In the genomic region with DNA sequence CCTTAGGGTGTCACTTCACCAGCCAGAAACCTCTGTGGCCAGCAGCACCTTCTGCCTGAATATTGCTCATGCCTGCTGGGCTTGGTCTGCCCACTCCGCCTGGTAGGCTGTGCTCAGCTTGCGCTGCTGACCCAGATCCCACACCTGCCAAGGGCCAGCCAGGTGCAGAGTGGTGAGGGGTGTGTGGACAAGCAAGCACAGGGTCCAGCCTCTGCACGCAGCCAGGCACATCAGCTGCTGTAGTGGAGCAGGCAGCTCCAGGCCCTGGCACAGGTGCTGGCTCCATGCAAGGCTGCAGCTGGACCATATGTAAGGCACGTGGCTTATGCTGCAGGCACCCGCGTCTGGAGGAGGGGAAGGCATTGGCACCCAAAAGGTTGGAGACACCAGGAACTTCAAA, we compare ENCODE assay signal across 17 cellular contexts.
DNase-seq lines count a peak whose midpoint lies in the region; ATAC-seq, FAIRE-seq and TF ChIP-seq lines count a peak whose summit lies in the region.
"Had no signal": no experiment of that assay in that cellular context is flagged by ENCODE, and none has a peak within 500 bp of the region (broad histone marks: within the 10 kb centered on the region; RNA-seq: fewer than 3 reads in every experiment).

No MANE protein-coding gene starts in this region.

- H3K9ac ChIP-seq in H1 (replicated peaks in 1 of 4; ENCODE audit: extremely low read depth in 1 of 4, low read depth in 3 of 4, low read length in 3 of 4): no peak overlapping the region
- no peak overlapping the region for H3K9ac ChIP-seq in H9 (ENCODE audit: extremely low read depth, insufficient read length, low read length)
- H3K9ac ChIP-seq: BLaER1 had no signal

- H3K9me3 ChIP-seq in right cardiac atrium (ENCODE audit: control insufficient read depth, low read length): no peaks in the 10 kb centered on the region
- no peaks in the 10 kb centered on the region for H3K9me3 ChIP-seq in heart right ventricle
- no peaks in the 10 kb centered on the region for H3K9me3 ChIP-seq in H1 (ENCODE audit: insufficient read depth in 2 of 2, low read depth in 1 of 2, low read length in 1 of 2)
- no peaks in the 10 kb centered on the region for H3K9me3 ChIP-seq in H9 (ENCODE audit: control insufficient read depth, low read depth, low read length)
- H3K9me3 ChIP-seq: BLaER1, HAP-1 had no signal

- no peak overlapping the region for H3K4me3 Mint-ChIP-seq in H9
- H3K4me3 Mint-ChIP-seq: CD14-positive monocyte; CD4-positive, alpha-beta memory T cell had no signal

- H3K4me1 ChIP-seq in right cardiac atrium (ENCODE audit: control insufficient read depth, insufficient read depth, low read length) (no peaks in the 10 kb centered on the region), heart right ventricle (peaks cover 0 to 7% (median 0%) of the 10 kb centered on the region in 9 donors), H1 (replicated peaks in 1 of 4; ENCODE audit: control insufficient read depth in 3 of 4, insufficient read depth in 4 of 4, low read length in 3 of 4) (no peaks in the 10 kb centered on the region), H9 (ENCODE audit: insufficient read depth, low read length) (no peaks in the 10 kb centered on the region; the same call in 1 of the 2 replicates)
- H3K4me1 ChIP-seq: BLaER1, HAP-1 had no signal

- H3K79me1 ChIP-seq in H1 (ENCODE audit: low read depth, low read length) (no peaks in the 10 kb centered on the region), H9 (ENCODE audit: insufficient read depth, low read depth, low read length, poor library complexity, severe bottlenecking) (no peaks in the 10 kb centered on the region)

- DNase-seq in right cardiac atrium (peak in 2 of 3 donors; percentile 40 to 47), heart right ventricle (no peak), H1 (ENCODE audit: low read depth in 1 of 2, low spot score in 2 of 2) (no peak), omental fat pad (ENCODE audit: low spot score) (no peak), urothelium cell line (ENCODE audit: low spot score) (no peak), NCI-H2081 (lab: John Stamatoyannopoulos, UW) (no peak), ecto neural progenitor cell (ENCODE audit: low spot score) (no peak), H9 (no peak)
- DNase-seq: 8988T; CD4-positive, alpha-beta memory T cell; DMS79 treated with DMSO at 0.1 percent for 48 hours; GF-D8; GOT3 had no signal

- H4K91ac ChIP-seq in H1 (replicated peaks; ENCODE audit: insufficient read length, low read length) (no peak overlapping the region), H9 (ENCODE audit: insufficient read length, low read depth, low read length) (no peak overlapping the region)

- H2BK12ac ChIP-seq in H1 (ENCODE audit: low read depth, low read length): 0 out of 2 replicates have a peak overlapping the region, but pooled peaks have one; percentile 9
- no peak overlapping the region for H2BK12ac ChIP-seq in H9 (ENCODE audit: insufficient read length, low read depth, low read length)

- CTCF ChIA-PET in H1 (lab: Charles Lee; ENCODE audit: partially characterized antibody): interaction anchor here (1.1 kb wide), 1 partner anchor 183 kb away, joined by 3 read pairs; no protein-coding TSS in a partner anchor

- ATAC-seq in right cardiac atrium (no peak), heart right ventricle (no peak), omental fat pad (ENCODE audit: low FRiP score) (peak; percentile 49)
- ATAC-seq: HepG2 had no signal

- FAIRE-seq in H1 (lab: Jason Lieb, UNC): no peak
- peak; percentile 74 for FAIRE-seq in urothelium cell line (lab: Jason Lieb, UNC)
- FAIRE-seq: HepG2 had no signal

- no peak for TF ChIP-seq EP300 in H1 (IDR thresholded peaks at IDR 0.05; ENCODE audit: borderline replicate concordance in 1 of 2, low read depth in 2 of 2, low read length in 2 of 2)

- H2BK15ac ChIP-seq in H1 (ENCODE audit: low read length) (0 out of 2 replicates have a peak overlapping the region, but pooled peaks have one; percentile 29), H9 (ENCODE audit: low read depth, low read length) (no peak overlapping the region)

- H2BK5ac ChIP-seq in H1 (ENCODE audit: low read depth, low read length): no peak overlapping the region
- H2BK5ac ChIP-seq in H9 (ENCODE audit: insufficient read length, low read length): no peak overlapping the region

- POLR2A ChIA-PET in H1 (lab: Charles Lee; ENCODE audit: partially characterized antibody): no interaction called here

- no peaks in the 10 kb centered on the region for H3K27me3 ChIP-seq in right cardiac atrium (ENCODE audit: control insufficient read depth, insufficient read depth)
- H3K27me3 ChIP-seq in heart right ventricle: no peaks in the 10 kb centered on the region
- no peaks in the 10 kb centered on the region for H3K27me3 ChIP-seq in H1 (replicated peaks in 1 of 4; ENCODE audit: control insufficient read depth in 3 of 4, extremely low read depth in 1 of 4, insufficient read depth in 3 of 4, low read length in 3 of 4)
- H3K27me3 ChIP-seq in H9 (ENCODE audit: insufficient read depth, low read length): no peaks in the 10 kb centered on the region
- H3K27me3 ChIP-seq: BLaER1 had no signal

- H3K14ac ChIP-seq in H1 (ENCODE audit: insufficient read length) (no peak overlapping the region), H9 (ENCODE audit: insufficient read depth, low read length) (no peak overlapping the region)

- H3K36me3 ChIP-seq in heart right ventricle (no peaks in the 10 kb centered on the region), H1 (ENCODE audit: control insufficient read depth in 2 of 4, insufficient read depth in 4 of 4, low read length in 3 of 4) (no peaks in the 10 kb centered on the region)
- H3K36me3 ChIP-seq: BLaER1, HAP-1 had no signal

- peak overlapping the region; percentile 66 for H3K23ac ChIP-seq in H1 (ENCODE audit: insufficient read length)
- no peak overlapping the region for H3K23ac ChIP-seq in H9 (ENCODE audit: insufficient read length, low read depth, low read length)

- H3K56ac ChIP-seq in H1 (replicated peaks; ENCODE audit: insufficient read length, low read depth, low read length) (no peak overlapping the region), H9 (ENCODE audit: insufficient read length, low read depth, low read length) (no peak overlapping the region)

- no peak overlapping the region for H3T11ph ChIP-seq in H9 (ENCODE audit: low read length)

- intact Hi-C loops in right cardiac atrium (cut with DNase I): no loop called here
- intact Hi-C loops in heart right ventricle (cut with DNase I): no loop called here

- H2AFZ ChIP-seq in H1 (ENCODE audit: low read length) (no peak overlapping the region), H9 (ENCODE audit: low read length) (no peak overlapping the region)

- no peak for TF ChIP-seq RAD21 in H1 (IDR thresholded peaks at IDR 0.05 in 1 of 2, conservative IDR thresholded peaks at IDR 0.05 in 1 of 2; ENCODE audit: low read depth in 2 of 2, low read length in 2 of 2)

- H2AK5ac ChIP-seq in H1 (ENCODE audit: low read depth, low read length): no peak overlapping the region
- H2AK5ac ChIP-seq in H9 (ENCODE audit: insufficient read length, low read length): no peak overlapping the region

- H3K79me2 ChIP-seq in H1 (ENCODE audit: control insufficient read depth in 1 of 2, insufficient read depth in 2 of 2, low read length in 2 of 2): no peaks in the 10 kb centered on the region
- no peaks in the 10 kb centered on the region for H3K79me2 ChIP-seq in H9 (ENCODE audit: insufficient read depth, low read length)

- WGBS in right cardiac atrium: 93% methylated on average over 6 of the region's 6 CpGs
- 95 to 97% methylated on average over 6 of the region's 6 CpGs for WGBS in heart right ventricle, 2 donors
- WGBS in H1 (ENCODE audit: extremely low coverage in 1 of 2, insufficient coverage in 1 of 2, insufficient read length in 1 of 2, insufficient replicate concordance in 2 of 2, low coverage in 1 of 2, low lambda C conversion rate in 2 of 2, missing lambda C conversion rate in 1 of 2), 2 experiments: 84% methylated on average over 5 of the region's 6 CpGs; no CpG with 5 or more reads in 1 of the 2 experiments
- WGBS in H9 (ENCODE audit: extremely low coverage, insufficient read length, low lambda C conversion rate): no CpG with 5 or more reads among the region's 6 CpGs

- no peak overlapping the region for H3K4me3 ChIP-seq in right cardiac atrium (ENCODE audit: low read length)
- H3K4me3 ChIP-seq in heart right ventricle: no peak overlapping the region
- no peak overlapping the region for H3K4me3 ChIP-seq in H1 (ENCODE audit: extremely low read depth in 1 of 4, insufficient read depth in 2 of 4, low read depth in 3 of 4, low read length in 4 of 4)
- H3K4me3 ChIP-seq: BLaER1, HAP-1 had no signal

- H3K27ac Mint-ChIP-seq in H9: no peak overlapping the region
- H3K27ac Mint-ChIP-seq: CD4-positive, alpha-beta memory T cell had no signal

- H4K8ac ChIP-seq in H1 (ENCODE audit: extremely low read depth, insufficient read depth, low read length) (peak overlapping the region; percentile 65; the same call in 1 of the 2 replicates), H9 (replicated peaks; ENCODE audit: insufficient read length, low read depth, low read length) (no peak overlapping the region)

- H2BK120ac ChIP-seq in H1 (replicated peaks; ENCODE audit: low read depth, low read length) (no peak overlapping the region), H9 (ENCODE audit: low read depth, low read length, poor library complexity, severe bottlenecking) (no peak overlapping the region)

- H2BK20ac ChIP-seq in H1 (ENCODE audit: low read length): no peak overlapping the region
- H2BK20ac ChIP-seq in H9 (ENCODE audit: low read depth, low read length, poor library complexity, severe bottlenecking): no peak overlapping the region

- no peak for TF ChIP-seq POLR2A in H1 (IDR thresholded peaks at IDR 0.05; ENCODE audit: control extremely low read depth in 1 of 2, low read depth in 2 of 2, low read length in 2 of 2)

- peaks cover 16 to 21% of the 10 kb centered on the region in 2 experiments for H3K4me1 Mint-ChIP-seq in H9
- H3K4me1 Mint-ChIP-seq: CD4-positive, alpha-beta memory T cell had no signal

- no peak overlapping the region for H3K4me2 ChIP-seq in H1 (ENCODE audit: insufficient read depth in 1 of 2, low read depth in 2 of 2, low read length in 2 of 2)
- H3K4me2 ChIP-seq in H9 (ENCODE audit: insufficient read depth, insufficient read length, low read length): no peak overlapping the region
- H3K4me2 ChIP-seq: BLaER1 had no signal

- no peaks in the 10 kb centered on the region; a peak in 1 of 5 replicates for H3K9me3 Mint-ChIP-seq in H9

- no peak for TF ChIP-seq CTCF in heart right ventricle (IDR thresholded peaks at IDR 0.05)
- TF ChIP-seq CTCF in H1 (IDR thresholded peaks at IDR 0.05; ENCODE audit: control extremely low read depth in 1 of 3, insufficient read depth in 1 of 3, low read depth in 1 of 3, low read length in 3 of 3): no peak
- no peak for TF ChIP-seq CTCF in omental fat pad (IDR thresholded peaks at IDR 0.05)
- no peak for TF ChIP-seq CTCF in H9 (conservative IDR thresholded peaks at IDR 0.05)

- H3K27me3 Mint-ChIP-seq in H9 (ENCODE audit: low read depth): no peaks in the 10 kb centered on the region; the same call in 1 of the 2 replicates
- H3K27me3 Mint-ChIP-seq: CD4-positive, alpha-beta memory T cell had no signal

- H3K18ac ChIP-seq in H1 (ENCODE audit: extremely low read depth, low read length) (no peak overlapping the region; the same call in 1 of the 2 replicates), H9 (ENCODE audit: insufficient read length, low read depth, low read length) (no peak overlapping the region)

- H3K4ac ChIP-seq in H1 (replicated peaks; ENCODE audit: insufficient read length, low read depth, low read length) (no peak overlapping the region), H9 (ENCODE audit: low read depth, low read length) (no peak overlapping the region)

- H3K23me2 ChIP-seq in H1 (ENCODE audit: low read depth, low read length) (no peaks in the 10 kb centered on the region), H9 (ENCODE audit: insufficient read length, low read depth, low read length, poor library complexity, severe bottlenecking) (no peaks in the 10 kb centered on the region)

- no peaks in the 10 kb centered on the region for H3K36me3 Mint-ChIP-seq in H9 (ENCODE audit: insufficient read depth in 1 of 3, low read depth in 3 of 3)
- H3K36me3 Mint-ChIP-seq: CD14-positive monocyte; CD4-positive, alpha-beta memory T cell had no signal

- no peak overlapping the region for H3K27ac ChIP-seq in right cardiac atrium (ENCODE audit: low read length)
- H3K27ac ChIP-seq in heart right ventricle: no peak overlapping the region
- no peak overlapping the region for H3K27ac ChIP-seq in H1 (ENCODE audit: low read depth, low read length)
- no peak overlapping the region for H3K27ac ChIP-seq in H9 (ENCODE audit: insufficient read length, low read depth, low read length)
- H3K27ac ChIP-seq: BLaER1 had no signal

- H4K20me1 ChIP-seq in H1 (replicated peaks in 1 of 2; ENCODE audit: control insufficient read depth in 1 of 2, insufficient read depth in 2 of 2, low read length in 2 of 2) (no peaks in the 10 kb centered on the region), H9 (ENCODE audit: control insufficient read depth, insufficient read depth, insufficient read length) (no peaks in the 10 kb centered on the region)
- H4K20me1 ChIP-seq: BLaER1 had no signal

- no peak overlapping the region for H4K5ac ChIP-seq in H1 (ENCODE audit: insufficient read length, low read depth, low read length)
- no peak overlapping the region for H4K5ac ChIP-seq in H9 (ENCODE audit: insufficient read length, low read depth, low read length)

Comparison
In these comparisons a context has a peak if more than half of its experiments do, and no peak if none do; other contexts are left out.
1. DNase-seq: peak in right cardiac atrium (2 of 3); none in heart right ventricle (0 of 2), H1 (0 of 2), omental fat pad (single experiment), urothelium cell line (single experiment), NCI-H2081 (0 of 2), ecto neural progenitor cell (single experiment) and H9 (single experiment).